ENCODE assay signal across 8 cellular contexts in the genomic region with DNA sequence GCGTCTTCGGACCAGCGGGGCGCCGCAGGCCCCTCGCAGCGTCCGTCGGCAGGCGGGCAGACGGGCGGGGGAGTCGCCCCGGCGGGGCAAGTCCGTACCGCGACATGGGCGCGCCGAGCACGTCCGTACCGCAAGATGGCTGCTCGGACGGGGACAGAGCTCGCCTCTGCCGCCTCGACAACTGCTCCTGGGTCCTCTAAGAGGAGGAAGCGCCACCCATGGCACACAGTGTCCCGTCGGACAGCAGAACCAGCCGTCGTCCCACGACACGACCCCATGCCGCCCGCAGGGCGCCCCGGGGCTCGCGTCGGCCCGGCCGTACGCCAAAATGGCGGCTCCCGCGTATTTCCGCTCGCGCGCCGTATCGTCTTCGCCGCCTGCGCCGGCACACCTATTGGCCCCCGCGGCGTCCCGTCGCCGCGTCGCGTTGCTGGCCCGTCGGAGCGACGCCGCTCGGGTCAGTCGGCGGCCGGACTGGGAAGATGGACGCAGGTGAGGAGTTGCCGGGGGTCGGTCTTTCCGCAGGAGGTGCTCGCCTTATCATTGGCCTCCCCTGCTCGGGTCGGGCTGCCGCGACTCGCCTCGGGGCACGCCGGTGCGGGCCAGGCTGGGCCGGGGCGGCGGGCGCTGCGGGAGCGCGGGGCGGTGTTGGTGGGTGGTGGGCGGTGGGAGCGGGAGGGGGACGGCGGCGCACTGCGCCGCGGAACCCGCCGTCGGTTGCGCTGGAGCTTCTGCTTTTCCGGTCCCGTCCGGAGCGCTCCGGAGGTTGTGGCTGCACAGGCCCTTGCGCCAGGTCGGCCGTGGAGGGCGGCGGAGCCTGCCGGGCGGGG. TPM values are rescaled to one million over a fixed set of nuclear protein-coding genes. Genes with fewer than 3 reads are reported as not detected.
DNase-seq lines count a peak whose midpoint lies in the region; ATAC-seq lines count a peak whose summit lies in the region.

A gene (plus strand): TSS at position 461 of the 830 bp plus-strand sequence. CDS start 22 bp downstream, at position 483.

- peak; percentile 73 to 89 (median 78) for DNase-seq in CD4-positive, alpha-beta memory T cell
- DNase-seq in NOMO-1 (lab: John Stamatoyannopoulos, UW; ENCODE audit: unreplicated experiment in 2 of 2) (peak; percentile 71 to 81), memory B cell (ENCODE audit: low spot score in 2 of 2) (peak; percentile 75 to 91)
- DNase-seq in activated CD8-positive, alpha-beta memory T cell treated with anti-CD3 and anti-CD28 coated beads for 4 hours (ENCODE audit: low read depth in 2 of 2), result peak; percentile 44
- peak; percentile 64 to 71 (median 66) for DNase-seq in effector memory CD8-positive, alpha-beta T cell
- peak; percentile 46 for DNase-seq in stimulated activated CD8-positive, alpha-beta memory T cell treated with anti-CD3 and anti-CD28 coated beads, Interleukin-12 subunit alpha, Interleukin-12 subunit beta, amount 100 ng/mL, for 24 hours (ENCODE audit: extremely low read depth)

- peaks cover 8 to 22% of the 10 kb centered on the region in 2 donors for H3K36me3 Mint-ChIP-seq in CD4-positive, alpha-beta memory T cell
- peaks cover 29% of the 10 kb centered on the region for H3K36me3 Mint-ChIP-seq in effector memory CD8-positive, alpha-beta T cell (ENCODE audit: insufficient read depth)
- H3K36me3 Mint-ChIP-seq in memory B cell, result peaks cover 17% of the 10 kb centered on the region

- peak within 1 kb of the TSS; percentile 82 to 98 (median 93) for H3K27ac Mint-ChIP-seq in CD4-positive, alpha-beta memory T cell
- peak within 1 kb of the TSS; percentile 58 to 90 for H3K27ac Mint-ChIP-seq in effector memory CD8-positive, alpha-beta T cell
- H3K27ac Mint-ChIP-seq in memory B cell, result peak within 1 kb of the TSS; percentile 83

- H3K27me3 ChIP-seq in CD4-positive, alpha-beta memory T cell (ENCODE audit: insufficient read depth, low read length), result no peaks in the 10 kb centered on the region

- H3K9me3 Mint-ChIP-seq in CD4-positive, alpha-beta memory T cell, result no peaks in the 10 kb centered on the region
- no peaks in the 10 kb centered on the region for H3K9me3 Mint-ChIP-seq in effector memory CD8-positive, alpha-beta T cell
- no peaks in the 10 kb centered on the region for H3K9me3 Mint-ChIP-seq in memory B cell

- peak within 1 kb of the TSS; percentile 88 for H3K27ac ChIP-seq in CD4-positive, alpha-beta memory T cell (ENCODE audit: low read depth, low read length)

- CTCF ChIA-PET in CD4-positive, alpha-beta memory T cell (lab: Charles Lee; ENCODE audit: partially characterized antibody), result interaction anchor here (1.0 to 2.1 kb wide), 3 partner anchors 11 to 241 kb away, joined by 3 to 8 read pairs (median 4); no protein-coding TSS in a partner anchor

- H3K27me3 Mint-ChIP-seq in CD4-positive, alpha-beta memory T cell, result no peaks in the 10 kb centered on the region
- no peaks in the 10 kb centered on the region for H3K27me3 Mint-ChIP-seq in effector memory CD8-positive, alpha-beta T cell
- H3K27me3 Mint-ChIP-seq in memory B cell, result no peaks in the 10 kb centered on the region

- intact Hi-C loops in CD4-positive, alpha-beta memory T cell (cut with micrococcal nuclease), result loop anchor here (1.0 to 10.0 kb wide), 6 partner anchors 27 to 1073 kb away; a partner anchor contains a TSS

- POLR2A ChIA-PET in CD4-positive, alpha-beta memory T cell (lab: Charles Lee; ENCODE audit: partially characterized antibody), result interaction anchor here (0.5 to 2.8 kb wide), 14 partner anchors 12 to 1077 kb away, joined by 3 to 20 read pairs (median 4); a partner anchor contains a TSS

- H3K4me1 Mint-ChIP-seq in CD4-positive, alpha-beta memory T cell, result peaks cover 36 to 71% (median 49%) of the 10 kb centered on the region in 4 donors
- peaks cover 43 to 44% of the 10 kb centered on the region in 2 donors for H3K4me1 Mint-ChIP-seq in effector memory CD8-positive, alpha-beta T cell (ENCODE audit: low read depth in 2 of 2)
- peaks cover 36% of the 10 kb centered on the region for H3K4me1 Mint-ChIP-seq in memory B cell

- H3K4me3 Mint-ChIP-seq in CD4-positive, alpha-beta memory T cell, result peak within 1 kb of the TSS; percentile 86 to 98 (median 94)
- peak within 1 kb of the TSS; percentile 76 to 89 for H3K4me3 Mint-ChIP-seq in effector memory CD8-positive, alpha-beta T cell
- H3K4me3 Mint-ChIP-seq in memory B cell, result peak within 1 kb of the TSS; percentile 98

- H3K36me3 ChIP-seq in CD4-positive, alpha-beta memory T cell (ENCODE audit: insufficient read depth, low read length), result peaks cover 11% of the 10 kb centered on the region

- H3K4me3 ChIP-seq in CD4-positive, alpha-beta memory T cell (ENCODE audit: low read length in 2 of 2), result peak within 1 kb of the TSS; percentile 65 to 90

- H3K9me3 ChIP-seq in CD4-positive, alpha-beta memory T cell (ENCODE audit: control insufficient read depth in 1 of 2, low read length in 2 of 2), result no peaks in the 10 kb centered on the region

- H3K4me1 ChIP-seq in CD4-positive, alpha-beta memory T cell (ENCODE audit: insufficient read depth, low read length), result peaks cover 35% of the 10 kb centered on the region

- ATAC-seq in GM19397 (IDR thresholded peaks at IDR 0.05; ENCODE audit: unreplicated experiment), result peak; percentile 61
- ATAC-seq in HG03565 (IDR thresholded peaks at IDR 0.05; ENCODE audit: unreplicated experiment), result peak; percentile 50
- ATAC-seq in effector memory CD8-positive, alpha-beta T cell (replicated peaks), result peak; percentile 71
- peak; percentile 67 for ATAC-seq in memory B cell (ENCODE audit: low read depth)

RNA-seq across cellular contexts. Expression of the gene that starts here (rescaled TPM):
- total RNA-seq in CD4-positive, alpha-beta memory T cell, result 10 to 100 TPM; 87.7 to 96.9 TPM
- 10 to 100 TPM; 49.2 to 58.4 TPM for polyA plus RNA-seq in CD4-positive, alpha-beta memory T cell

Comparison
In these comparisons a context has a peak if more than half of its experiments do, and no peak if none do; other contexts are left out.
1. Peak in every context shown above with its lines: DNase-seq, ATAC-seq, H3K4me3 ChIP-seq and H3K27ac ChIP-seq.